ENCODE assay signal across 18 cellular contexts in genomic region chr21:44998086-44998620, GRCh38. TPM values are rescaled to one million over a fixed set of nuclear protein-coding genes. Genes with fewer than 3 reads are reported as not detected.
A peak's percentile ranks its signal among the peaks of the same experiment; 100 is the strongest.
DNase-seq lines count a peak whose midpoint lies in the region; ATAC-seq, FAIRE-seq and TF ChIP-seq lines count a peak whose summit lies in the region.
"Had no signal": no experiment of that assay in that cellular context is flagged by ENCODE, and none has a peak within 500 bp of the region (broad histone marks: within the 10 kb centered on the region; RNA-seq: fewer than 3 reads in every experiment).

No MANE protein-coding gene starts in this region.

- H3K27ac ChIP-seq in left ventricle myocardium inferior (replicated peaks) (no peak overlapping the region), kidney (ENCODE audit: low read depth in 2 of 2, low read length in 2 of 2) (no peak overlapping the region), sigmoid colon (no peak overlapping the region)
- peak overlapping the region in 6 of 11 experiments; percentile 18 to 79 (median 77); a peak in 9 of 22 replicates for H3K27ac ChIP-seq in BLaER1 treated with 17β-estradiol and CSF1 and Interleukin-3, amounts not matched to agents 10 nM and 100 nM
- H3K27ac ChIP-seq: C4-2B had no signal

- DNase-seq in Right ventricle myocardium superior (peak; percentile 21), left ventricle myocardium inferior (no peak), kidney (peak; percentile 54), sigmoid colon (peak; percentile 59), DMS153 (lab: John Stamatoyannopoulos, UW) (no peak), amygdala (lab: John Stamatoyannopoulos, UW) (no peak)
- DNase-seq in activated T-cell treated with anti-CD3 and anti-CD28 coated beads, Interleukin-2, amount 50 U/mL, for 72 hours: no peak
- DNase-seq: 8988T; CD4-positive, alpha-beta memory T cell; DMS79 treated with DMSO at 0.1 percent for 48 hours; EL had no signal

- ATAC-seq in Right ventricle myocardium superior (ENCODE audit: poor library complexity): no peak
- no peak for ATAC-seq in activated T-cell treated with anti-CD3 and anti-CD28 coated beads, Interleukin-2, amount 50 U/mL, for 72 hours (replicated peaks in 1 of 2)

- no peaks in the 10 kb centered on the region for H3K27me3 Mint-ChIP-seq in activated T-cell treated with anti-CD3 and anti-CD28 coated beads, Interleukin-2, amount 50 U/mL, for 72 hours (ENCODE audit: low read depth)

- no peak overlapping the region for H3K27ac Mint-ChIP-seq in activated T-cell treated with anti-CD3 and anti-CD28 coated beads, Interleukin-2, amount 50 U/mL, for 72 hours
- H3K27ac Mint-ChIP-seq: CD4-positive, alpha-beta memory T cell had no signal

- peak overlapping the region in 5 of 11 experiments; percentile 11 to 80 (median 76); a peak in 7 of 22 replicates for H3K9ac ChIP-seq in BLaER1 treated with 17β-estradiol and CSF1 and Interleukin-3, amounts not matched to agents 10 nM and 100 nM
- H3K9ac ChIP-seq in kidney (ENCODE audit: low read length in 2 of 2): no peak overlapping the region

- H3K36me3 Mint-ChIP-seq in activated T-cell treated with anti-CD3 and anti-CD28 coated beads, Interleukin-2, amount 50 U/mL, for 72 hours (ENCODE audit: insufficient read depth in 2 of 2): no peaks in the 10 kb centered on the region
- H3K36me3 Mint-ChIP-seq: CD4-positive, alpha-beta memory T cell had no signal

- H3K4me3 ChIP-seq in left ventricle myocardium inferior (no peak overlapping the region), kidney (ENCODE audit: low read length in 2 of 2) (no peak overlapping the region), sigmoid colon (no peak overlapping the region)
- H3K4me3 ChIP-seq in BLaER1 treated with 17β-estradiol and CSF1 and Interleukin-3, amounts not matched to agents 10 nM and 100 nM: peak overlapping the region in 2 of 10 experiments; percentile 10 to 61; a peak in 4 of 20 replicates
- H3K4me3 ChIP-seq: HAP-1 had no signal

- FAIRE-seq in kidney (lab: Jason Lieb, UNC): no peak
- FAIRE-seq: G401.6, GM12891, H1, HTR-8/SVneo had no signal

- intact Hi-C loops in Right ventricle myocardium superior (cut with DNase I): no loop called here
- intact Hi-C loops in left ventricle myocardium inferior (cut with micrococcal nuclease): no loop called here
- intact Hi-C loops in kidney (cut with DNase I): no loop called here
- intact Hi-C loops in sigmoid colon (cut with DNase I): no loop called here

- WGBS in sigmoid colon, 2 donors: 51 to 83% methylated on average over 10 of the region's 10 CpGs

- no peak overlapping the region for H3K4me3 Mint-ChIP-seq in activated T-cell treated with anti-CD3 and anti-CD28 coated beads, Interleukin-2, amount 50 U/mL, for 72 hours
- H3K4me3 Mint-ChIP-seq: CD4-positive, alpha-beta memory T cell had no signal

- H3K9me3 ChIP-seq in left ventricle myocardium inferior (replicated peaks) (no peaks in the 10 kb centered on the region), kidney (ENCODE audit: control insufficient read depth in 1 of 2, low read length in 2 of 2) (no peaks in the 10 kb centered on the region), sigmoid colon (no peaks in the 10 kb centered on the region)
- H3K9me3 ChIP-seq in BLaER1 treated with 17β-estradiol and CSF1 and Interleukin-3, amounts not matched to agents 10 nM and 100 nM (replicated peaks in 1 of 11): no peaks in the 10 kb centered on the region
- H3K9me3 ChIP-seq: HAP-1 had no signal

- H3K4me1 ChIP-seq in left ventricle myocardium inferior (peaks cover 41% of the 10 kb centered on the region), kidney (ENCODE audit: control insufficient read depth in 1 of 2, insufficient read depth in 1 of 2, low read depth in 1 of 2, low read length in 2 of 2) (no peaks in the 10 kb centered on the region), sigmoid colon (peaks cover 0 to 60% (median 52%) of the 10 kb centered on the region in 4 donors)
- H3K4me1 ChIP-seq in BLaER1 treated with 17β-estradiol and CSF1 and Interleukin-3, amounts not matched to agents 10 nM and 100 nM: peaks cover 58 to 96% (median 95%) of the 10 kb centered on the region in 10 experiments
- H3K4me1 ChIP-seq: HAP-1 had no signal

- H3K27me3 ChIP-seq in left ventricle myocardium inferior (ENCODE audit: low read depth) (no peaks in the 10 kb centered on the region), sigmoid colon (no peaks in the 10 kb centered on the region)
- peaks cover 0 to 85% (median 0%) of the 10 kb centered on the region in 11 experiments; a peak in 8 of 22 replicates for H3K27me3 ChIP-seq in BLaER1 treated with 17β-estradiol and CSF1 and Interleukin-3, amounts not matched to agents 10 nM and 100 nM

- H3K4me2 ChIP-seq in BLaER1 treated with 17β-estradiol and CSF1 and Interleukin-3, amounts not matched to agents 10 nM and 100 nM: peak overlapping the region; percentile 67 to 100 (median 88)

- TF ChIP-seq POLR2A in sigmoid colon (IDR thresholded peaks at IDR 0.05): no peak

- H3K36me3 ChIP-seq in left ventricle myocardium inferior (no peaks in the 10 kb centered on the region), kidney (ENCODE audit: control insufficient read depth in 1 of 2, insufficient read depth in 2 of 2, low read length in 2 of 2) (no peaks in the 10 kb centered on the region), sigmoid colon (no peaks in the 10 kb centered on the region)
- H3K36me3 ChIP-seq in BLaER1 treated with 17β-estradiol and CSF1 and Interleukin-3, amounts not matched to agents 10 nM and 100 nM: no peaks in the 10 kb centered on the region; a peak in 1 of 22 replicates
- H3K36me3 ChIP-seq: HAP-1 had no signal

- no peak for TF ChIP-seq CTCF in left ventricle myocardium inferior (IDR thresholded peaks at IDR 0.05; ENCODE audit: borderline replicate concordance)
- TF ChIP-seq CTCF in kidney (IDR thresholded peaks at IDR 0.05; ENCODE audit: borderline replicate concordance, extremely low read depth, insufficient read depth): no peak
- no peak for TF ChIP-seq CTCF in sigmoid colon (IDR thresholded peaks at IDR 0.05)

- no peak for TF ChIP-seq EP300 in sigmoid colon (IDR thresholded peaks at IDR 0.05)

- H3K4me1 Mint-ChIP-seq in activated T-cell treated with anti-CD3 and anti-CD28 coated beads, Interleukin-2, amount 50 U/mL, for 72 hours (ENCODE audit: low read depth): no peaks in the 10 kb centered on the region
- H3K4me1 Mint-ChIP-seq: CD4-positive, alpha-beta memory T cell had no signal

- no peaks in the 10 kb centered on the region for H3K9me3 Mint-ChIP-seq in activated T-cell treated with anti-CD3 and anti-CD28 coated beads, Interleukin-2, amount 50 U/mL, for 72 hours
- H3K9me3 Mint-ChIP-seq: CD4-positive, alpha-beta memory T cell had no signal

- H4K20me1 ChIP-seq in BLaER1 treated with 17β-estradiol and CSF1 and Interleukin-3, amounts not matched to agents 10 nM and 100 nM: peaks cover 0 to 78% (median 6%) of the 10 kb centered on the region in 11 experiments; a peak in 8 of 22 replicates

RNA-seq across cellular contexts. Expression of gene SLX9, which starts 58.3 kb away (rescaled TPM):
- total RNA-seq in Right ventricle myocardium superior: 77.4 TPM
- total RNA-seq in left ventricle myocardium inferior: 70.7 TPM
- 27.1 TPM for total RNA-seq in kidney
- 35.1 TPM for polyA plus RNA-seq in kidney (ENCODE audit: insufficient read depth, low read depth, low replicate concordance)
- total RNA-seq in sigmoid colon: 10 to 100 TPM; 18.3 to 38.8 (median 22.0) TPM
- 10 to 100 TPM in 2 of 3 donors, 1 to 10 TPM in 1; 9.7 to 31.9 (median 15.0) TPM for polyA plus RNA-seq in sigmoid colon
- 10 to 100 TPM; 38.7 to 48.9 TPM for total RNA-seq in activated T-cell treated with anti-CD3 and anti-CD28 coated beads, Interleukin-2, amount 50 U/mL, for 72 hours

Comparison
In these comparisons a context has a peak if more than half of its experiments do, and no peak if none do; other contexts are left out.
1. DNase-seq: peak in Right ventricle myocardium superior (single experiment), kidney (single experiment) and sigmoid colon (single experiment); none in left ventricle myocardium inferior (single experiment), DMS153 (single experiment), activated T-cell treated with anti-CD3 and anti-CD28 coated beads, Interleukin-2, amount 50 U/mL, for 72 hours (0 of 2) and amygdala (0 of 56).
2. H3K27ac ChIP-seq: peak in BLaER1 treated with 17β-estradiol and CSF1 and Interleukin-3, amounts not matched to agents 10 nM and 100 nM (6 of 11); none in left ventricle myocardium inferior (single experiment), kidney (0 of 2) and sigmoid colon (0 of 4).